In genomic region chr2:55771612-55772011, GRCh38 we compare ENCODE assay signal across 8 cellular contexts.
DNase-seq lines count a peak whose midpoint lies in the region; ATAC-seq and TF ChIP-seq lines count a peak whose summit lies in the region.

No MANE protein-coding gene starts in this region.

- TF ChIP-seq CTCF in AG09309 (IDR thresholded peaks at IDR 0.05; ENCODE audit: control insufficient read depth, insufficient read depth, low read depth, low read length, missing control alignments): peak; percentile 45
- TF ChIP-seq CTCF in HFFc6 (IDR thresholded peaks at IDR 0.05): peak; percentile 86
- TF ChIP-seq CTCF in CD8-positive, alpha-beta T cell (IDR thresholded peaks at IDR 0.05): no peak

- DNase-seq in AG09309 (ENCODE audit: low read depth) (no peak), HFFc6 (peak; percentile 33), SHP77 treated with DMSO at 0.1 percent for 48 hours (lab: John Stamatoyannopoulos, UW) (peak; percentile 55), hepatic stellate cell (ENCODE audit: low spot score) (peak; percentile 36)
- no peak for DNase-seq in T-helper 2 cell treated with Interferon-gamma antibody and Interleukin-4, amounts not matched to agents 5 μg/mL and 100 μg/mL, for 36 hours (ENCODE audit: low spot score)
- no peak for DNase-seq in CD8-positive, alpha-beta T cell
- DNase-seq in activated naive CD8-positive, alpha-beta T cell treated with anti-CD3 and anti-CD28 coated beads for 36 hours: no peak

- 0 out of 2 replicates have a peak overlapping the region, but pooled peaks have one; percentile 12 for H3K27ac Mint-ChIP-seq in HFFc6
- H3K27ac Mint-ChIP-seq in T-helper 2 cell treated with Interferon-gamma antibody and Interleukin-4, amounts not matched to agents 5 μg/mL and 100 μg/mL, for 36 hours: no peak overlapping the region
- H3K27ac Mint-ChIP-seq in CD8-positive, alpha-beta T cell: no peak overlapping the region
- no peak overlapping the region for H3K27ac Mint-ChIP-seq in activated naive CD8-positive, alpha-beta T cell treated with anti-CD3 and anti-CD28 coated beads for 36 hours

- no peaks in the 10 kb centered on the region for H3K36me3 ChIP-seq in CD8-positive, alpha-beta T cell (ENCODE audit: insufficient read depth, low read length)

- no peaks in the 10 kb centered on the region for H3K27me3 Mint-ChIP-seq in HFFc6 (ENCODE audit: insufficient read depth)
- no peaks in the 10 kb centered on the region for H3K27me3 Mint-ChIP-seq in T-helper 2 cell treated with Interferon-gamma antibody and Interleukin-4, amounts not matched to agents 5 μg/mL and 100 μg/mL, for 36 hours (ENCODE audit: low read depth)
- peaks cover 5% of the 10 kb centered on the region for H3K27me3 Mint-ChIP-seq in CD8-positive, alpha-beta T cell (ENCODE audit: low read depth)
- H3K27me3 Mint-ChIP-seq in activated naive CD8-positive, alpha-beta T cell treated with anti-CD3 and anti-CD28 coated beads for 36 hours: peaks cover 11% of the 10 kb centered on the region

- peaks cover 46% of the 10 kb centered on the region for H3K4me1 Mint-ChIP-seq in HFFc6 (ENCODE audit: low read depth)
- no peaks in the 10 kb centered on the region for H3K4me1 Mint-ChIP-seq in T-helper 2 cell treated with Interferon-gamma antibody and Interleukin-4, amounts not matched to agents 5 μg/mL and 100 μg/mL, for 36 hours (ENCODE audit: low read depth)
- H3K4me1 Mint-ChIP-seq in CD8-positive, alpha-beta T cell (ENCODE audit: low read depth): no peaks in the 10 kb centered on the region
- H3K4me1 Mint-ChIP-seq in activated naive CD8-positive, alpha-beta T cell treated with anti-CD3 and anti-CD28 coated beads for 36 hours: no peaks in the 10 kb centered on the region

- CTCF ChIA-PET in CD8-positive, alpha-beta T cell (lab: Charles Lee): no interaction called here

- ATAC-seq in CD8-positive, alpha-beta T cell: no peak
- no peak for ATAC-seq in HG02759 (IDR thresholded peaks at IDR 0.05; ENCODE audit: unreplicated experiment)

- no peaks in the 10 kb centered on the region for H3K9me3 ChIP-seq in CD8-positive, alpha-beta T cell (ENCODE audit: low read length)

- peaks cover 5% of the 10 kb centered on the region for H3K9me3 Mint-ChIP-seq in HFFc6
- no peaks in the 10 kb centered on the region for H3K9me3 Mint-ChIP-seq in T-helper 2 cell treated with Interferon-gamma antibody and Interleukin-4, amounts not matched to agents 5 μg/mL and 100 μg/mL, for 36 hours
- H3K9me3 Mint-ChIP-seq in CD8-positive, alpha-beta T cell: no peaks in the 10 kb centered on the region
- no peaks in the 10 kb centered on the region for H3K9me3 Mint-ChIP-seq in activated naive CD8-positive, alpha-beta T cell treated with anti-CD3 and anti-CD28 coated beads for 36 hours

- no peak overlapping the region for H3K4me3 Mint-ChIP-seq in HFFc6
- no peak overlapping the region for H3K4me3 Mint-ChIP-seq in T-helper 2 cell treated with Interferon-gamma antibody and Interleukin-4, amounts not matched to agents 5 μg/mL and 100 μg/mL, for 36 hours
- no peak overlapping the region for H3K4me3 Mint-ChIP-seq in CD8-positive, alpha-beta T cell
- no peak overlapping the region for H3K4me3 Mint-ChIP-seq in activated naive CD8-positive, alpha-beta T cell treated with anti-CD3 and anti-CD28 coated beads for 36 hours

- H3K4me1 ChIP-seq in CD8-positive, alpha-beta T cell (ENCODE audit: insufficient read depth, low read length): no peaks in the 10 kb centered on the region

- intact Hi-C loops in CD8-positive, alpha-beta T cell (cut with DNase I, micrococcal nuclease): no loop called here

- no peak overlapping the region for H3K27ac ChIP-seq in CD8-positive, alpha-beta T cell (ENCODE audit: low read depth, low read length)

- H3K4me3 ChIP-seq in AG09309 (ENCODE audit: control insufficient read depth, low read depth, low read length): no peak overlapping the region
- no peak overlapping the region for H3K4me3 ChIP-seq in CD8-positive, alpha-beta T cell (ENCODE audit: low read depth, low read length)

- POLR2A ChIA-PET in CD8-positive, alpha-beta T cell (lab: Charles Lee): no interaction called here

- no peaks in the 10 kb centered on the region for H3K27me3 ChIP-seq in CD8-positive, alpha-beta T cell (ENCODE audit: insufficient read depth, low read length)

- peaks cover 7% of the 10 kb centered on the region; the same call in 1 of the 2 replicates for H3K36me3 Mint-ChIP-seq in HFFc6 (ENCODE audit: low read depth)
- no peaks in the 10 kb centered on the region for H3K36me3 Mint-ChIP-seq in T-helper 2 cell treated with Interferon-gamma antibody and Interleukin-4, amounts not matched to agents 5 μg/mL and 100 μg/mL, for 36 hours (ENCODE audit: low read depth)
- H3K36me3 Mint-ChIP-seq in CD8-positive, alpha-beta T cell: no peaks in the 10 kb centered on the region
- no peaks in the 10 kb centered on the region for H3K36me3 Mint-ChIP-seq in activated naive CD8-positive, alpha-beta T cell treated with anti-CD3 and anti-CD28 coated beads for 36 hours

Comparison
In these comparisons a context has a peak if more than half of its experiments do, and no peak if none do; other contexts are left out.
1. DNase-seq: peak in HFFc6 (single experiment), SHP77 treated with DMSO at 0.1 percent for 48 hours (single experiment) and hepatic stellate cell (single experiment); none in AG09309 (single experiment), T-helper 2 cell treated with Interferon-gamma antibody and Interleukin-4, amounts not matched to agents 5 μg/mL and 100 μg/mL, for 36 hours (single experiment), CD8-positive, alpha-beta T cell (0 of 7) and activated naive CD8-positive, alpha-beta T cell treated with anti-CD3 and anti-CD28 coated beads for 36 hours (single experiment).